19 cellular contexts compared by ENCODE assay signal in genomic region chr22:41983516-41983915, GRCh38. TPM values are rescaled to one million over a fixed set of nuclear protein-coding genes. Genes with fewer than 3 reads are reported as not detected.
DNase-seq lines count a peak whose midpoint lies in the region; ATAC-seq and TF ChIP-seq lines count a peak whose summit lies in the region.
"Had no signal": no experiment of that assay in that cellular context is flagged by ENCODE, and none has a peak within 500 bp of the region (broad histone marks: within the 10 kb centered on the region; RNA-seq: fewer than 3 reads in every experiment).

No MANE protein-coding gene starts in this region.

- H3K36me3 ChIP-seq in right lobe of liver = no peaks in the 10 kb centered on the region
- H3K36me3 ChIP-seq in CD8-positive, alpha-beta memory T cell (ENCODE audit: insufficient read depth, low read length) = no peaks in the 10 kb centered on the region
- no peaks in the 10 kb centered on the region for H3K36me3 ChIP-seq in colonic mucosa
- H3K36me3 ChIP-seq: stomach had no signal

- intact Hi-C loops in right lobe of liver (cut with DNase I) = no loop called here
- intact Hi-C loops in colonic mucosa (cut with DNase I) = no loop called here

- H3K27me3 Mint-ChIP-seq in CD8-positive, alpha-beta memory T cell = peaks cover 5 to 27% of the 10 kb centered on the region in 2 donors
- H3K27me3 Mint-ChIP-seq: activated naive CD4-positive, alpha-beta T cell treated with anti-CD3 and anti-CD28 coated beads, Interleukin-2, amount 50 U/mL, for 24 hours had no signal

- POLR2A ChIA-PET in CD8-positive, alpha-beta memory T cell (lab: Charles Lee) = no interaction called here

- 65% methylated on average over 4 of the region's 4 CpGs for WGBS in right lobe of liver (ENCODE audit: insufficient coverage, low coverage, low lambda C conversion rate, missing lambda C conversion rate)

- TF ChIP-seq CTCF in AG10803 (conservative IDR thresholded peaks at IDR 0.05; ENCODE audit: low read length) (no peak), cardiac fibroblast (IDR thresholded peaks at IDR 0.05; ENCODE audit: low read depth, low read length) (no peak), right lobe of liver (IDR thresholded peaks at IDR 0.05) (no peak), colonic mucosa (IDR thresholded peaks at IDR 0.05) (no peak)

- DNase-seq in AG10803 (ENCODE audit: low read depth) (peak; percentile 82), M059J (ENCODE audit: low read depth) (peak; percentile 39), cardiac fibroblast (ENCODE audit: low read depth in 2 of 2) (peak; percentile 52 to 56), right lobe of liver (peak in 1 of 3 donors; percentile 2), colonic mucosa (no peak), islet precursor cell (no peak), activated gamma-delta T cell treated with Interleukin-2 at 50 U/mL for 16 hours (no peak)
- DNase-seq in CD8-positive, alpha-beta memory T cell = no peak
- DNase-seq: activated B cell treated with CpG ODN at 0.5 μM for 24 hours; activated CD8-positive, alpha-beta memory T cell treated with anti-CD3 and anti-CD28 coated beads, Interleukin-2, amount 50 U/mL, for 4 hours; erythroblast; mesendoderm; MM.1S; stomach; SW 1271 had no signal

- TF ChIP-seq POLR2A in right lobe of liver (IDR thresholded peaks at IDR 0.05) = no peak

- ATAC-seq in right lobe of liver = peak in 3 of 4 donors; percentile 16 to 27 (median 26)

- no peaks in the 10 kb centered on the region for H3K27me3 ChIP-seq in right lobe of liver
- H3K27me3 ChIP-seq in CD8-positive, alpha-beta memory T cell (ENCODE audit: insufficient read depth, low read length, poor library complexity, severe bottlenecking) = no peaks in the 10 kb centered on the region
- no peaks in the 10 kb centered on the region for H3K27me3 ChIP-seq in colonic mucosa

- H3K27ac Mint-ChIP-seq in CD8-positive, alpha-beta memory T cell = peak overlapping the region in 1 of 8 donors; percentile 56
- H3K27ac Mint-ChIP-seq: activated B cell treated with CpG ODN at 0.5 μM for 24 hours; activated naive CD4-positive, alpha-beta T cell treated with anti-CD3 and anti-CD28 coated beads, Interleukin-2, amount 50 U/mL, for 24 hours had no signal

- H3K4me3 Mint-ChIP-seq in CD8-positive, alpha-beta memory T cell = no peak overlapping the region
- H3K4me3 Mint-ChIP-seq: activated B cell treated with CpG ODN at 0.5 μM for 24 hours; activated naive CD4-positive, alpha-beta T cell treated with anti-CD3 and anti-CD28 coated beads, Interleukin-2, amount 50 U/mL, for 24 hours had no signal

- H3K9me3 ChIP-seq in right lobe of liver (no peaks in the 10 kb centered on the region), colonic mucosa (no peaks in the 10 kb centered on the region)
- H3K9me3 ChIP-seq in CD8-positive, alpha-beta memory T cell (ENCODE audit: low read length) = no peaks in the 10 kb centered on the region
- H3K9me3 ChIP-seq: stomach had no signal

- no peaks in the 10 kb centered on the region for H3K36me3 Mint-ChIP-seq in CD8-positive, alpha-beta memory T cell
- H3K36me3 Mint-ChIP-seq: activated naive CD4-positive, alpha-beta T cell treated with anti-CD3 and anti-CD28 coated beads, Interleukin-2, amount 50 U/mL, for 24 hours had no signal

- CTCF ChIA-PET in CD8-positive, alpha-beta memory T cell (lab: Charles Lee) = no interaction called here

- H3K4me1 Mint-ChIP-seq in CD8-positive, alpha-beta memory T cell = no peaks in the 10 kb centered on the region
- H3K4me1 Mint-ChIP-seq: activated B cell treated with CpG ODN at 0.5 μM for 24 hours; activated naive CD4-positive, alpha-beta T cell treated with anti-CD3 and anti-CD28 coated beads, Interleukin-2, amount 50 U/mL, for 24 hours had no signal

- no peak overlapping the region for H3K9ac ChIP-seq in colonic mucosa (ENCODE audit: low read depth in 2 of 2, low read length in 2 of 2)

- H3K4me1 ChIP-seq in right lobe of liver = no peaks in the 10 kb centered on the region
- no peaks in the 10 kb centered on the region for H3K4me1 ChIP-seq in CD8-positive, alpha-beta memory T cell (ENCODE audit: insufficient read depth, low read length)
- no peaks in the 10 kb centered on the region for H3K4me1 ChIP-seq in colonic mucosa
- H3K4me1 ChIP-seq: stomach had no signal

- H3K4me3 ChIP-seq in AG10803 (ENCODE audit: low read length) (no peak overlapping the region), cardiac fibroblast (replicated peaks in 1 of 2; ENCODE audit: low read depth in 2 of 2, low read length in 2 of 2) (no peak overlapping the region), right lobe of liver (no peak overlapping the region), colonic mucosa (no peak overlapping the region)
- H3K4me3 ChIP-seq in CD8-positive, alpha-beta memory T cell (ENCODE audit: low read length) = no peak overlapping the region
- H3K4me3 ChIP-seq: smooth muscle cell, stomach had no signal

- H3K27ac ChIP-seq in right lobe of liver (no peak overlapping the region), colonic mucosa (no peak overlapping the region)
- no peak overlapping the region for H3K27ac ChIP-seq in CD8-positive, alpha-beta memory T cell (ENCODE audit: low read depth, low read length)
- H3K27ac ChIP-seq: stomach had no signal

- H3K9me3 Mint-ChIP-seq in CD8-positive, alpha-beta memory T cell = no peaks in the 10 kb centered on the region
- H3K9me3 Mint-ChIP-seq: activated B cell treated with CpG ODN at 0.5 μM for 24 hours; activated naive CD4-positive, alpha-beta T cell treated with anti-CD3 and anti-CD28 coated beads, Interleukin-2, amount 50 U/mL, for 24 hours had no signal

RNA-seq across cellular contexts. Expression of gene SEPTIN3, which starts 14.3 kb away (rescaled TPM):
- total RNA-seq in M059J (2014; rRNA removed; shearing (Covaris generic)) = 0.05 and 0.17 TPM in 2 replicates
- total RNA-seq in right lobe of liver (under 1 TPM in 3 of 6 experiments, not detected in 3; 0.06 to 0.16 (median 0.07) TPM), colonic mucosa (under 1 TPM; 0.20 to 0.69 TPM)
- under 1 TPM; 0.33 to 0.51 TPM for total RNA-seq in CD8-positive, alpha-beta memory T cell
- polyA plus RNA-seq in CD8-positive, alpha-beta memory T cell = not detected
- total RNA-seq: cardiac septum, HT-29 had no signal

RNA-seq across cellular contexts. Expression of gene WBP2NL, which starts 15.1 kb away (rescaled TPM):
- total RNA-seq in M059J (2014; rRNA removed; shearing (Covaris generic)) = 0.54 TPM in 1 of 2 replicates, not detected in the other
- under 1 TPM; 0.12 to 0.72 (median 0.63) TPM for total RNA-seq in right lobe of liver
- under 1 TPM; 0.66 to 0.82 TPM for total RNA-seq in CD8-positive, alpha-beta memory T cell
- polyA plus RNA-seq in CD8-positive, alpha-beta memory T cell = 0.70 TPM
- total RNA-seq in colonic mucosa = 1 to 10 TPM; 1.1 to 1.9 TPM
- total RNA-seq: HT-29, smooth muscle cell had no signal

RNA-seq across cellular contexts. Expression of gene CENPM, which starts 36.6 kb away (rescaled TPM):
- 47.5 and 62.8 TPM in 2 replicates for total RNA-seq in M059J (2014; rRNA removed; shearing (Covaris generic))
- total RNA-seq in right lobe of liver (1 to 10 TPM in 2 of 6 experiments, under 1 TPM in 2, not detected in 2; 0.29 to 3.7 (median 1.8) TPM), colonic mucosa (10 to 100 TPM; 13.7 to 64.3 TPM)
- 10 to 100 TPM; 73.2 to 77.5 TPM for total RNA-seq in CD8-positive, alpha-beta memory T cell
- polyA plus RNA-seq in CD8-positive, alpha-beta memory T cell = 19.2 TPM

RNA-seq across cellular contexts. Expression of gene TNFRSF13C, which starts 56.9 kb away (rescaled TPM):
- 0.05 and 0.10 TPM in 2 replicates for total RNA-seq in M059J (2014; rRNA removed; shearing (Covaris generic))
- total RNA-seq in right lobe of liver = under 1 TPM in 4 of 6 experiments, not detected in 2; 0.04 to 0.22 (median 0.18) TPM
- total RNA-seq in CD8-positive, alpha-beta memory T cell = 1 to 10 TPM; 5.4 to 5.9 TPM
- polyA plus RNA-seq in CD8-positive, alpha-beta memory T cell = 2.0 TPM
- under 1 TPM; 0.40 to 0.53 TPM for total RNA-seq in colonic mucosa
- total RNA-seq: smooth muscle cell had no signal

Comparison
In these comparisons a context has a peak if more than half of its experiments do, and no peak if none do; other contexts are left out.
1. DNase-seq: peak in AG10803 (single experiment), M059J (single experiment) and cardiac fibroblast (2 of 2); none in CD8-positive, alpha-beta memory T cell (0 of 5), colonic mucosa (single experiment), islet precursor cell (single experiment) and activated gamma-delta T cell treated with Interleukin-2 at 50 U/mL for 16 hours (single experiment).